Comparison of ENCODE assay signal across 11 cellular contexts in genomic region chr3:102715030-102715697, GRCh38.
A peak's percentile ranks its signal among the peaks of the same experiment; 100 is the strongest.
DNase-seq lines count a peak whose midpoint lies in the region; ATAC-seq, FAIRE-seq and TF ChIP-seq lines count a peak whose summit lies in the region.
"Had no signal": no experiment of that assay in that cellular context is flagged by ENCODE, and none has a peak within 500 bp of the region (broad histone marks: within the 10 kb centered on the region; RNA-seq: fewer than 3 reads in every experiment).

No MANE protein-coding gene starts in this region.

- no peaks in the 10 kb centered on the region for H3K36me3 ChIP-seq in kidney (ENCODE audit: control insufficient read depth in 1 of 2, insufficient read depth in 2 of 2, low read length in 2 of 2)

- TF ChIP-seq EP300 in A549 (IDR thresholded peaks at IDR 0.05) = no peak

- peak overlapping the region; percentile 8; the same call in 1 of the 3 replicates for H3K4me2 ChIP-seq in A549

- intact Hi-C loops in kidney (cut with DNase I) = no loop called here

- 0 out of 3 replicates have a peak, but pooled peaks cover 3% of the 10 kb centered on the region for H3K4me1 ChIP-seq in A549
- no peaks in the 10 kb centered on the region for H3K4me1 ChIP-seq in kidney (ENCODE audit: control insufficient read depth in 1 of 2, insufficient read depth in 1 of 2, low read depth in 1 of 2, low read length in 2 of 2)

- TF ChIP-seq POLR2A in A549 (IDR thresholded peaks at IDR 0.05; ENCODE audit: low read length) = no peak

- no peak for TF ChIP-seq RAD21 in A549 (conservative IDR thresholded peaks at IDR 0.05 in 1 of 2, IDR thresholded peaks at IDR 0.05 in 1 of 2)

- H3K4me3 ChIP-seq in A549 = no peak overlapping the region
- H3K4me3 ChIP-seq in kidney (ENCODE audit: low read length in 2 of 2) = no peak overlapping the region

- no peak for TF ChIP-seq CTCF in A549 (IDR thresholded peaks at IDR 0.05)
- TF ChIP-seq CTCF in kidney (IDR thresholded peaks at IDR 0.05; ENCODE audit: borderline replicate concordance, extremely low read depth, insufficient read depth) = no peak

- POLR2A ChIA-PET in A549 (lab: Yijun Ruan, JAX) = no interaction called here

- ATAC-seq in A549 (no peak), HG02973 (IDR thresholded peaks at IDR 0.05; ENCODE audit: unreplicated experiment) (peak; percentile 95)

- peak; percentile 2 to 17 for DNase-seq in A549 (ENCODE audit: low read depth in 1 of 2, low spot score in 1 of 2)
- peak; percentile 3 for DNase-seq in GM19239 (ENCODE audit: insufficient read length, low spot score)
- DNase-seq in NOMO-1 treated with dmso at 0.1 percent for 144 hours (lab: John Stamatoyannopoulos, UW; ENCODE audit: unreplicated experiment) = peak; percentile 77
- DNase-seq in NK-92 treated with Interleukin-12 subunit alpha and Interleukin-12 subunit beta, amount 100 ng/mL, for 24 hours (lab: John Stamatoyannopoulos, UW) = no peak
- no peak for DNase-seq in superior temporal gyrus (ENCODE audit: extremely low spot score)
- no peak for DNase-seq in kidney
- DNase-seq in activated CD8-positive, alpha-beta memory T cell treated with anti-CD3 and anti-CD28 coated beads for 24 hours = no peak
- DNase-seq: naive B cell had no signal

- CTCF ChIA-PET in A549 (lab: Yijun Ruan, JAX) = interaction anchor here (0.6 kb wide), 1 partner anchor 37 kb away, joined by 5 read pairs; no protein-coding TSS in a partner anchor

- H3K9ac ChIP-seq in kidney (ENCODE audit: low read length in 2 of 2) = no peak overlapping the region

- H3K9me3 ChIP-seq in A549 (no peaks in the 10 kb centered on the region), kidney (ENCODE audit: control insufficient read depth in 1 of 2, low read length in 2 of 2) (no peaks in the 10 kb centered on the region)

- FAIRE-seq in A549 (lab: Jason Lieb, UNC) (no peak), GM19239 (lab: Jason Lieb, UNC) (peak; percentile 86), kidney (lab: Jason Lieb, UNC) (no peak)

- no peak overlapping the region for H3K27ac ChIP-seq in A549
- H3K27ac ChIP-seq in kidney (ENCODE audit: low read depth in 2 of 2, low read length in 2 of 2) = no peak overlapping the region
- H3K27ac ChIP-seq: C4-2B, VCaP had no signal

- 28% methylated on average over 2 of the region's 2 CpGs for WGBS in A549 (ENCODE audit: missing lambda C conversion rate)

TF ChIP-seq in A549, 52 proteins besides CTCF, POLR2A, EP300 and RAD21:
- TF ChIP-seq BCL3 (IDR thresholded peaks at IDR 0.05) (no peak), ZSCAN20 (CRISPR knock-in tag; IDR thresholded peaks at IDR 0.05) (no peak), FOSL2 (IDR thresholded peaks at IDR 0.05) (no peak), FOSL2 (CRISPR knock-in tag; IDR thresholded peaks at IDR 0.05) (peak; percentile 33), CEBPB (IDR thresholded peaks at IDR 0.05) (no peak)

Comparison
In these comparisons a context has a peak if more than half of its experiments do, and no peak if none do; other contexts are left out.
1. DNase-seq: peak in A549 (2 of 2), GM19239 (single experiment) and NOMO-1 treated with dmso at 0.1 percent for 144 hours (single experiment); none in NK-92 treated with Interleukin-12 subunit alpha and Interleukin-12 subunit beta, amount 100 ng/mL, for 24 hours (single experiment), superior temporal gyrus (single experiment), kidney (single experiment) and activated CD8-positive, alpha-beta memory T cell treated with anti-CD3 and anti-CD28 coated beads for 24 hours (single experiment).